In the genomic region with DNA sequence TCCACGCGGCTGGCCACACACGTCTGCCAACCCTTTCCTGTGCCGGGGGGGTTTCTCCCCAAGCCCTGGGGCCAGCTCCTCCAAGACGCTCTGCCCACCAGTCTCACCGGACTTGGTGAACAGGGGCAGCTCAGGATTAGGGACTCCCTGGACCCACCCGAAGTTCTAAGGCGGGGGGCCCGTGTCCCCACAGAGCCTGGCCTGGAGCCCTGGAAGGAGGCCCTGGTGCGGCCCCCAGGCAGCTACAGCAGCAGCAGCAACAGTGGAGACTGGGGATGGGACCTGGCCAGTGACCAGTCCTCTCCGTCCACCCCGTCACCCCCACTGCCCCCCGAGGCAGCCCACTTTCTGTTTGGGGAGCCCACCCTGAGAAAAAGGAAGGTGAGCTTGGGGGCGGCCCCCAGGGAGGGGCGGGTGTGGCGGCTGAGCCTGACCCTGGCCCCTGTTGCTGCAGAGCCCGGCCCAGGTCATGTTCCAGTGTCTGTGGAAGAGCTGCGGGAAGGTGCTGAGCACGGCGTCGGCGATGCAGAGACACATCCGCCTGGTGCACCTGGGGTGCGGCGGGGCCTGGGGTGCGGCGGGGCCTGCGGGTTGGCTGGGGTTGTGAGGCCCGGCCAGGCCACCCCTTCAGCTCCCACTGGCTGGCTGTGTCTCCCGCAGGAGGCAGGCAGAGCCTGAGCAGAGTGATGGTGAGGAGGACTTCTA, we compare ENCODE assay signal across 6 cellular contexts. TPM values are rescaled to one million over a fixed set of nuclear protein-coding genes. Genes with fewer than 3 reads are reported as not detected.
DNase-seq lines count a peak whose midpoint lies in the region; ATAC-seq, FAIRE-seq and TF ChIP-seq lines count a peak whose summit lies in the region.

No MANE protein-coding gene starts in this region.

- no peak for ATAC-seq in gastrocnemius medialis

- in situ Hi-C loops in gastrocnemius medialis (cut with MboI; ENCODE audit: low sequenced_read_pairs in 4 of 4): no loop called here

- no peaks in the 10 kb centered on the region for H3K27me3 ChIP-seq in effector memory CD4-positive, alpha-beta T cell (replicated peaks; ENCODE audit: control insufficient read depth, insufficient read depth, low read length, poor library complexity, severe bottlenecking)
- H3K27me3 ChIP-seq in gastrocnemius medialis: no peaks in the 10 kb centered on the region

- H3K9me3 ChIP-seq in effector memory CD4-positive, alpha-beta T cell (ENCODE audit: control insufficient read depth, low read length): no peaks in the 10 kb centered on the region
- H3K9me3 ChIP-seq in gastrocnemius medialis: no peaks in the 10 kb centered on the region

- peak overlapping the region; percentile 67 for H3K27ac ChIP-seq in effector memory CD4-positive, alpha-beta T cell (ENCODE audit: insufficient read depth, low read length, poor library complexity, severe bottlenecking)
- peak overlapping the region; percentile 90 to 95 (median 94) for H3K27ac ChIP-seq in gastrocnemius medialis

- no peak overlapping the region for H3K4me3 ChIP-seq in effector memory CD4-positive, alpha-beta T cell (ENCODE audit: insufficient read depth, low read depth, low read length, poor library complexity, severe bottlenecking)
- H3K4me3 ChIP-seq in gastrocnemius medialis: peak overlapping the region; percentile 58 to 74 (median 66)

- no peak for TF ChIP-seq CTCF in gastrocnemius medialis (IDR thresholded peaks at IDR 0.05 in 4 of 5, conservative IDR thresholded peaks at IDR 0.05 in 1 of 5)

- FAIRE-seq in HTR-8/SVneo (lab: Jason Lieb, UNC): peak; percentile 65

- peaks cover 25% of the 10 kb centered on the region for H3K36me3 ChIP-seq in effector memory CD4-positive, alpha-beta T cell (ENCODE audit: control insufficient read depth, insufficient read depth, low read length)
- H3K36me3 ChIP-seq in gastrocnemius medialis: peaks cover 0 to 9% of the 10 kb centered on the region in 2 donors

- DNase-seq in HTR-8/SVneo (ENCODE audit: insufficient read length, low spot score) (no peak), gastrocnemius medialis (no peak), medulla oblongata (ENCODE audit: extremely low spot score) (no peak), amniotic stem cell (lab: John Stamatoyannopoulos, UW) (no peak), OCI-M2 (lab: John Stamatoyannopoulos, UW; ENCODE audit: unreplicated experiment) (no peak)
- no peak for DNase-seq in effector memory CD4-positive, alpha-beta T cell

- intact Hi-C loops in gastrocnemius medialis (cut with DNase I; ENCODE audit: low total_unique reads): loop anchor here (2.0 kb wide), 2 partner anchors 115 to 123 kb away; partner anchors contain the start of genes GMEB2 and TPD52L2

- H3K4me1 ChIP-seq in effector memory CD4-positive, alpha-beta T cell (ENCODE audit: control insufficient read depth, insufficient read depth, low read length, poor library complexity, severe bottlenecking): peaks cover 21% of the 10 kb centered on the region
- H3K4me1 ChIP-seq in gastrocnemius medialis: peaks cover 17 to 32% of the 10 kb centered on the region in 2 donors

- TF ChIP-seq POLR2A in gastrocnemius medialis (IDR thresholded peaks at IDR 0.05): no peak

RNA-seq across cellular contexts. Expression of gene SLC2A4RG, which starts 2.3 kb away (rescaled TPM):
- total RNA-seq in gastrocnemius medialis: 10 to 100 TPM; 26.0 to 58.7 (median 39.1) TPM

RNA-seq across cellular contexts. Expression of gene LIME1, which starts 5.4 kb away (rescaled TPM):
- 1 to 10 TPM; 2.0 to 6.3 (median 4.1) TPM for total RNA-seq in gastrocnemius medialis

RNA-seq across cellular contexts. Expression of gene ZGPAT, which starts 34.0 kb away (rescaled TPM):
- 10 to 100 TPM; 13.4 to 20.8 (median 15.5) TPM for total RNA-seq in gastrocnemius medialis

RNA-seq across cellular contexts. Expression of gene ARFRP1, which starts 34.1 kb away (rescaled TPM):
- total RNA-seq in gastrocnemius medialis: 10 to 100 TPM; 26.9 to 35.1 (median 27.8) TPM

RNA-seq across cellular contexts. Expression of gene TNFRSF6B, which starts 45.4 kb away (rescaled TPM):
- 1 to 10 TPM; 1.2 to 4.8 (median 3.1) TPM for total RNA-seq in gastrocnemius medialis
